In the genomic region with DNA sequence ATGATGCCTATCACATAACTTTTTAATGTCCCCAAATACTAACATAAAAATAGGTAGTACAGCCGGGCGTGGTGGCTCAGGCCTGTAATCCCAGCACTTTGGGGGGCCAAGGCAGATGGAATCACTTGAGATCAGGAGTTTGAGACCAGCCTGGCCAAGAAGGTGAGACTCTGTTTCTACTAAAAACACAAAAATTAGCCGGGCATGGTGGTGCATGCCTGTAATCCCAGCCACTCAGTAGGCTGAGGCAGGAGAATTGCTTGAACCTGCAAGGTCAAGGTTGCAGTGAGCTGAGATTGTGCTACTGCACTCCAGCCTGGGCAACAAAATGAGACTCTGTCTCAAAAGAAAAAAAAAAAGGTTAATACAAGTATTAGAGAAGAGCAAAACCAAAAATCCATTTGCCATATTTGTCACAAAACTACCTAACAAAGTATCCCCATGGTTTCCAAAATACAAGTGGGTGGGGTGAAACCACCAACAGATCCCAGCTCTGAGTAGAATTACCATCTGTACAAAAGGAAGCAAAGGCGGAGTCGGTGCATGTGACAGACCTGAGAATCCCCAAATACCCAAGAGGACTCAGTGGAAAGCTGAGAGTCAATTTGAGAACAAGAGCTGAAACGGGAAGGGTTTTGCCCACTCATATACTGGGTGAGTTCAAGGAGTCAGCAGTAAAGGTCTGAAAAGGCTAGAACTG, we compare ENCODE assay signal across 10 cellular contexts.
DNase-seq lines count a peak whose midpoint lies in the region; ATAC-seq and TF ChIP-seq lines count a peak whose summit lies in the region.
"Had no signal": no experiment of that assay in that cellular context is flagged by ENCODE, and none has a peak within 500 bp of the region (broad histone marks: within the 10 kb centered on the region; RNA-seq: fewer than 3 reads in every experiment).

No MANE protein-coding gene starts in this region.

- no peak for TF ChIP-seq CTCF in CD4-positive, alpha-beta T cell (IDR thresholded peaks at IDR 0.05)
- TF ChIP-seq CTCF in foreskin keratinocyte (conservative IDR thresholded peaks at IDR 0.05): no peak

- POLR2A ChIA-PET in CD4-positive, alpha-beta T cell (lab: Charles Lee): no interaction called here

- no peak overlapping the region for H3K4me3 ChIP-seq in right cardiac atrium (ENCODE audit: low read length)

- no peak for DNase-seq in CD4-positive, alpha-beta T cell
- DNase-seq in foreskin keratinocyte (no peak), AG08396 (ENCODE audit: low spot score) (no peak), RPMI8226 (no peak), DMS53 treated with DMSO at 0.1 percent for 48 hours (lab: John Stamatoyannopoulos, UW; ENCODE audit: unreplicated experiment) (no peak), right cardiac atrium (no peak)
- DNase-seq: GDM1, NCI-H187 had no signal

- no peak overlapping the region for H3K27ac ChIP-seq in CD4-positive, alpha-beta T cell (ENCODE audit: low read depth, low read length)
- H3K27ac ChIP-seq in foreskin keratinocyte (peak overlapping the region; percentile 35), right cardiac atrium (ENCODE audit: low read length) (no peak overlapping the region)

- peaks cover 3% of the 10 kb centered on the region for H3K9me3 Mint-ChIP-seq in CD4-positive, alpha-beta T cell

- H3K27me3 Mint-ChIP-seq in CD4-positive, alpha-beta T cell: no peaks in the 10 kb centered on the region

- peaks cover 33% of the 10 kb centered on the region for H3K4me1 ChIP-seq in foreskin keratinocyte
- no peaks in the 10 kb centered on the region for H3K4me1 ChIP-seq in right cardiac atrium (ENCODE audit: control insufficient read depth, insufficient read depth, low read length)

- H3K4me3 Mint-ChIP-seq in CD4-positive, alpha-beta T cell: no peak overlapping the region

- CTCF ChIA-PET in CD4-positive, alpha-beta T cell (lab: Charles Lee): interaction anchor here (0.5 to 1.3 kb wide), 3 partner anchors 204 to 418 kb away, joined by 3 to 4 read pairs (median 3); no protein-coding TSS in a partner anchor

- WGBS in right cardiac atrium: 91% methylated on average over 6 of the region's 6 CpGs

- peak overlapping the region; percentile 86 for H3K27ac Mint-ChIP-seq in CD4-positive, alpha-beta T cell

- no peaks in the 10 kb centered on the region for H3K36me3 Mint-ChIP-seq in CD4-positive, alpha-beta T cell (ENCODE audit: low read depth)

- peaks cover 53% of the 10 kb centered on the region for H3K4me1 Mint-ChIP-seq in CD4-positive, alpha-beta T cell (ENCODE audit: low read depth)

- H3K9me3 ChIP-seq in CD4-positive, alpha-beta T cell (ENCODE audit: control insufficient read depth, low read length): no peaks in the 10 kb centered on the region
- H3K9me3 ChIP-seq in right cardiac atrium (ENCODE audit: control insufficient read depth, low read length): no peaks in the 10 kb centered on the region

- ATAC-seq in CD4-positive, alpha-beta T cell (ENCODE audit: poor library complexity): no peak
- peak; percentile 31 for ATAC-seq in GM21367 (IDR thresholded peaks at IDR 0.05; ENCODE audit: unreplicated experiment)
- peak; percentile 28 for ATAC-seq in HG03571 (IDR thresholded peaks at IDR 0.05; ENCODE audit: unreplicated experiment)
- ATAC-seq in foreskin keratinocyte: no peak
- ATAC-seq in right cardiac atrium: no peak

- intact Hi-C loops in CD4-positive, alpha-beta T cell (cut with DNase I, micrococcal nuclease): loop anchor here (5.0 to 10.0 kb wide), 2 partner anchors 251 to 418 kb away; no protein-coding TSS in a partner anchor
- intact Hi-C loops in right cardiac atrium (cut with DNase I): no loop called here

- no peaks in the 10 kb centered on the region for H3K27me3 ChIP-seq in CD4-positive, alpha-beta T cell (ENCODE audit: control insufficient read depth, insufficient read depth, low read length)
- H3K27me3 ChIP-seq in foreskin keratinocyte (peaks cover 6% of the 10 kb centered on the region), right cardiac atrium (ENCODE audit: control insufficient read depth, insufficient read depth) (no peaks in the 10 kb centered on the region)

Comparison
In these comparisons a context has a peak if more than half of its experiments do, and no peak if none do; other contexts are left out.
1. ATAC-seq: peak in GM21367 (single experiment) and HG03571 (single experiment); none in CD4-positive, alpha-beta T cell (single experiment), foreskin keratinocyte (single experiment) and right cardiac atrium (0 of 2).
2. intact Hi-C loops: an anchor here in CD4-positive, alpha-beta T cell (5.0 to 10.0 kb wide); none called in right cardiac atrium.